Comparison of ENCODE assay signal across 7 cellular contexts in genomic region chr18:56637897-56638231, GRCh38. TPM values are rescaled to one million over a fixed set of nuclear protein-coding genes. Genes with fewer than 3 reads are reported as not detected.
A peak's percentile ranks its signal among the peaks of the same experiment; 100 is the strongest.
DNase-seq lines count a peak whose midpoint lies in the region; ATAC-seq and TF ChIP-seq lines count a peak whose summit lies in the region.

No MANE protein-coding gene starts in this region.

- H2AFZ ChIP-seq in OCI-LY1 (ENCODE audit: low read length) (no peak overlapping the region), mesenchymal stem cell (ENCODE audit: low read depth, low read length) (peak overlapping the region; percentile 77)

- peak overlapping the region; percentile 26 to 94 for H3K14ac ChIP-seq in mesenchymal stem cell (ENCODE audit: low read length in 2 of 2)

- TF ChIP-seq CTCF in OCI-LY1 (IDR thresholded peaks at IDR 0.05; ENCODE audit: low read length), result no peak
- no peak for TF ChIP-seq CTCF in colonic mucosa (IDR thresholded peaks at IDR 0.05)
- TF ChIP-seq CTCF in upper lobe of left lung (IDR thresholded peaks at IDR 0.05), result no peak

- peak overlapping the region; percentile 56 for H3K27ac ChIP-seq in OCI-LY1 (ENCODE audit: low read depth, low read length, poor library complexity, severe bottlenecking)
- H3K27ac ChIP-seq in colonic mucosa, result peak overlapping the region; percentile 89
- H3K27ac ChIP-seq in mesenchymal stem cell (ENCODE audit: low read length, poor library complexity, severe bottlenecking), result peak overlapping the region; percentile 94
- H3K27ac ChIP-seq in upper lobe of left lung, result peak overlapping the region; percentile 97 to 99 (median 97)

- H3K9me3 ChIP-seq in HAP-1, result no peaks in the 10 kb centered on the region
- H3K9me3 ChIP-seq in OCI-LY1 (ENCODE audit: low read length), result no peaks in the 10 kb centered on the region
- no peaks in the 10 kb centered on the region for H3K9me3 ChIP-seq in colonic mucosa
- no peaks in the 10 kb centered on the region for H3K9me3 ChIP-seq in mesenchymal stem cell (ENCODE audit: control insufficient read depth, low read length)
- no peaks in the 10 kb centered on the region for H3K9me3 ChIP-seq in upper lobe of left lung

- peak overlapping the region; percentile 85 to 97 for H3K18ac ChIP-seq in mesenchymal stem cell (ENCODE audit: low read depth in 1 of 2, low read length in 2 of 2)

- H3K79me2 ChIP-seq in OCI-LY1 (ENCODE audit: insufficient read depth, low read length), result peaks cover 49% of the 10 kb centered on the region

- DNase-seq in HAP-1 (ENCODE audit: low spot score in 2 of 2), result peak in 1 of 2 experiments; percentile 22
- DNase-seq in colonic mucosa, result no peak
- DNase-seq in mesenchymal stem cell, result peak; percentile 25
- peak in 1 of 2 donors; percentile 28 for DNase-seq in upper lobe of left lung
- no peak for DNase-seq in NCI-H345 treated with DMSO at 0.1 percent for 48 hours (lab: John Stamatoyannopoulos, UW; ENCODE audit: unreplicated experiment)

- no peak for TF ChIP-seq POLR2A in upper lobe of left lung (IDR thresholded peaks at IDR 0.05)

- under 1% methylated on average over 11 of the region's 11 CpGs for WGBS in mesenchymal stem cell
- WGBS in upper lobe of left lung, 2 donors, result 0% methylated on average over 11 of the region's 11 CpGs

- H3K4me2 ChIP-seq in OCI-LY1 (ENCODE audit: low read length) (peak overlapping the region; percentile 79), mesenchymal stem cell (ENCODE audit: low read length, poor library complexity, severe bottlenecking) (peak overlapping the region; percentile 82)

- H3K4me3 ChIP-seq in HAP-1 (peak overlapping the region; percentile 94), OCI-LY1 (ENCODE audit: low read depth, low read length, poor library complexity, severe bottlenecking) (peak overlapping the region; percentile 91), colonic mucosa (peak overlapping the region; percentile 62), mesenchymal stem cell (ENCODE audit: insufficient read depth in 1 of 2, low read depth in 1 of 2, low read length in 2 of 2) (peak overlapping the region; percentile 87 to 97), upper lobe of left lung (peak overlapping the region; percentile 65 to 90 (median 76))

- H2BK15ac ChIP-seq in mesenchymal stem cell (ENCODE audit: low read depth, poor library complexity, severe bottlenecking), result no peak overlapping the region

- H2BK5ac ChIP-seq in mesenchymal stem cell (ENCODE audit: low read depth, low read length, poor library complexity, severe bottlenecking), result no peak overlapping the region

- H4K8ac ChIP-seq in mesenchymal stem cell (ENCODE audit: low read length), result peak overlapping the region; percentile 52

- H3K4me1 ChIP-seq in HAP-1 (peaks cover 6% of the 10 kb centered on the region; the same call in 1 of the 2 replicates), OCI-LY1 (ENCODE audit: insufficient read depth, low read length, severe bottlenecking) (peaks cover 28% of the 10 kb centered on the region), colonic mucosa (peaks cover 7% of the 10 kb centered on the region), mesenchymal stem cell (ENCODE audit: control insufficient read depth, insufficient read depth, low read depth, low read length) (peaks cover 3% of the 10 kb centered on the region), upper lobe of left lung (peaks cover 12 to 42% (median 21%) of the 10 kb centered on the region in 4 donors)

- peak overlapping the region; percentile 53 to 98 for H3K4ac ChIP-seq in mesenchymal stem cell (ENCODE audit: low read depth in 1 of 2, low read length in 2 of 2)

- peak overlapping the region; percentile 49 for H2AK5ac ChIP-seq in mesenchymal stem cell (ENCODE audit: low read length, severe bottlenecking)

- TF ChIP-seq EP300 in upper lobe of left lung (IDR thresholded peaks at IDR 0.05), result no peak

- H2BK120ac ChIP-seq in mesenchymal stem cell (ENCODE audit: low read depth, low read length), result peak overlapping the region; percentile 71

- peak overlapping the region; percentile 78 for H4K91ac ChIP-seq in mesenchymal stem cell (ENCODE audit: low read length)

- no peaks in the 10 kb centered on the region for H3K79me1 ChIP-seq in mesenchymal stem cell (replicated peaks; ENCODE audit: low read length, poor library complexity, severe bottlenecking)

- intact Hi-C loops in colonic mucosa (cut with DNase I), result no loop called here

- H3K27me3 ChIP-seq in HAP-1 (ENCODE audit: low read depth), result no peaks in the 10 kb centered on the region
- no peaks in the 10 kb centered on the region for H3K27me3 ChIP-seq in OCI-LY1 (ENCODE audit: insufficient read depth, low read length)
- no peaks in the 10 kb centered on the region for H3K27me3 ChIP-seq in colonic mucosa
- no peaks in the 10 kb centered on the region for H3K27me3 ChIP-seq in mesenchymal stem cell (ENCODE audit: control insufficient read depth in 1 of 2, insufficient read depth in 1 of 2, low read length in 2 of 2)
- H3K27me3 ChIP-seq in upper lobe of left lung, result no peaks in the 10 kb centered on the region

- peak overlapping the region in 1 of 2 experiments; percentile 89 for H3K23ac ChIP-seq in mesenchymal stem cell (ENCODE audit: low read length in 2 of 2)

- no peaks in the 10 kb centered on the region for H3K9me2 ChIP-seq in OCI-LY1 (ENCODE audit: low read depth, low read length)

- peak; percentile 3 for ATAC-seq in GM18508 (IDR thresholded peaks at IDR 0.05; ENCODE audit: insufficient read depth, unreplicated experiment)
- peak; percentile 23 to 25 for ATAC-seq in upper lobe of left lung (ENCODE audit: low FRiP score in 2 of 2)

- H3F3A ChIP-seq in OCI-LY1 (ENCODE audit: insufficient read depth, low read length), result no peaks in the 10 kb centered on the region

- in situ Hi-C loops in HAP-1 (cut with MboI; ENCODE audit: low sequenced_read_pairs), result no loop called here

- H3K36me3 ChIP-seq in HAP-1 (replicated peaks) (peaks cover 13% of the 10 kb centered on the region), OCI-LY1 (ENCODE audit: insufficient read depth, low read length) (peaks cover 24% of the 10 kb centered on the region), colonic mucosa (no peaks in the 10 kb centered on the region), mesenchymal stem cell (ENCODE audit: control insufficient read depth in 1 of 2, insufficient read depth in 2 of 2, low read depth in 1 of 2, low read length in 2 of 2) (peaks cover 0 to 18% of the 10 kb centered on the region in 2 experiments), upper lobe of left lung (peaks cover 0 to 13% (median 0%) of the 10 kb centered on the region in 4 donors)

- H3K9ac ChIP-seq in OCI-LY1 (ENCODE audit: low read length) (peak overlapping the region; percentile 93), colonic mucosa (ENCODE audit: low read depth in 2 of 2, low read length in 2 of 2) (peak overlapping the region; percentile 75 to 97), mesenchymal stem cell (ENCODE audit: low read length) (peak overlapping the region; percentile 100)

- peak overlapping the region; percentile 52 to 77 for H2BK12ac ChIP-seq in mesenchymal stem cell (ENCODE audit: low read length in 2 of 2)

- H4K20me1 ChIP-seq in OCI-LY1 (ENCODE audit: insufficient read depth, low read length), result no peaks in the 10 kb centered on the region

RNA-seq across cellular contexts. Expression of gene TXNL1, which starts 0.5 kb away (rescaled TPM):
- total RNA-seq in colonic mucosa (10 to 100 TPM; 67.7 to 69.4 TPM), upper lobe of left lung (10 to 100 TPM in 4 of 6 donors, 1 to 10 TPM in 2; 6.9 to 53.4 (median 41.1) TPM)
- polyA plus RNA-seq in mesenchymal stem cell (2013, experiment 1 of 2), result 99.0 TPM
- polyA plus RNA-seq in mesenchymal stem cell (2013, experiment 2 of 2), result 101 TPM

RNA-seq across cellular contexts. Expression of gene WDR7, which starts 13.3 kb away (rescaled TPM):
- 10 to 100 TPM; 16.8 to 21.2 TPM for total RNA-seq in colonic mucosa
- 9.5 TPM for polyA plus RNA-seq in mesenchymal stem cell (2013, experiment 1 of 2)
- 9.6 TPM for polyA plus RNA-seq in mesenchymal stem cell (2013, experiment 2 of 2)
- total RNA-seq in upper lobe of left lung, result 10 to 100 TPM; 17.8 to 58.7 (median 26.7) TPM
